In the genomic region with DNA sequence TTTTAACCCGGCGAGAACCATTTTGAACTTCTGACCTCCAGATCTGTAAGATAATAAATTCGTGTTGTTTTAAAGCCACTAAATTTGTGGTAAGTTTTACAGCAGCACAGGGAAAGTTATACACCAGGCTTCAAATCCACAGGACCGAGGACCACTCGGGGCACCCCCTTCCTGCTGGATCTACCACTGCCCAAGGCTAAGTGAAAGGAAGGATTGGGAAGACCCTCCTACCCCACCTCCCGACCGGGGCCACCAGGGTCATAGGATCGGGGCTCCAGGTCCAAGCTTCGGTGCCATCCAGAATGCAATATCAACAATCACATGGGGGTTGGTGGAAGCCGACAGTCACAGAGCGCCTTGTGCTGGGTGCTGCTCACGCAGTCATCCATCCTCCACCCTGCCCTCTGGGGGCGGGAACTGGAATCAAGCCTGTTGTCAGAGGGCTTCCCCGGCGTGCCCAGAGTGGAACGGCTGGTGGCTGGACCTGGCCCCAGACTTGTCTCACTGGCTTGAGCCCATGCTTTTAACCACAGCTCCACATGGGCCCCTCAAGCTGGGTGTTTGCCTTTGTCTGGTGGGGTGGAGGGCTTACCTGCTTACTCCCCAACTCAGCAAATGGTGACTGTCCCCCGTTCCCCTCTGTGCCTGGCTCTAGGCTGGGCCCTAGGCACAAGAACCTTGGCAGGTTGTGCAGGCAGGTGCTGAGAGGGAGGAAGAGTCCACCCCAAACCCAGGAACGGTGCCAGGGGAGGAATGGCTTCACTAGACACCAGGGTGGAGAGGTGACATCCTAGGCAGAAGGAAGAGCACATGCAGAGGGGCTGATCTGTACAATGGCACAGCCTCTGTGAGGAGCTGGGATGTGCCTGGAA, we compare ENCODE assay signal across 13 cellular contexts.
DNase-seq lines count a peak whose midpoint lies in the region; ATAC-seq and TF ChIP-seq lines count a peak whose summit lies in the region.
"Had no signal": no experiment of that assay in that cellular context is flagged by ENCODE, and none has a peak within 500 bp of the region (broad histone marks: within the 10 kb centered on the region; RNA-seq: fewer than 3 reads in every experiment).

No MANE protein-coding gene starts in this region.

- no peak for ATAC-seq in Right ventricle myocardium superior (ENCODE audit: poor library complexity)
- no peak for ATAC-seq in GM19328 (IDR thresholded peaks at IDR 0.05; ENCODE audit: unreplicated experiment)
- ATAC-seq: activated T-cell treated with anti-CD3 and anti-CD28 coated beads, Interleukin-2, amount 50 U/mL, for 4 hours had no signal

- intact Hi-C loops in cardiac septum (cut with DNase I) = no loop called here
- intact Hi-C loops in Right ventricle myocardium superior (cut with DNase I) = no loop called here

- DNase-seq in cardiac septum (ENCODE audit: low spot score) (peak; percentile 29), Right ventricle myocardium superior (no peak), SHP77 treated with DMSO at 0.1 percent for 48 hours (lab: John Stamatoyannopoulos, UW) (peak; percentile 46), kidney epithelial cell (ENCODE audit: low read depth) (no peak), superior temporal gyrus (ENCODE audit: extremely low spot score) (no peak), nucleus accumbens (lab: John Stamatoyannopoulos, UW) (no peak), GM10248 (ENCODE audit: extremely low spot score) (no peak)
- DNase-seq: activated T-cell treated with anti-CD3 and anti-CD28 coated beads, Interleukin-2, amount 50 U/mL, for 4 hours; cortex of kidney; naive B cell; NCI-H2107 had no signal

- H3K27me3 ChIP-seq in kidney epithelial cell (ENCODE audit: control insufficient read depth, insufficient read depth, low read length) = no peaks in the 10 kb centered on the region

- POLR2A ChIA-PET in GM10248 (lab: Yijun Ruan, JAX) = no interaction called here

- H3K36me3 ChIP-seq in kidney epithelial cell (ENCODE audit: control insufficient read depth, insufficient read depth, low read length) = no peaks in the 10 kb centered on the region
- H3K36me3 ChIP-seq: heart left ventricle had no signal

- no peak overlapping the region for H3K4me3 ChIP-seq in kidney epithelial cell (ENCODE audit: low read depth, low read length)
- H3K4me3 ChIP-seq: heart left ventricle had no signal

- TF ChIP-seq CTCF in kidney epithelial cell (IDR thresholded peaks at IDR 0.05; ENCODE audit: insufficient read depth, low read length, poor library complexity, severe bottlenecking) (peak; percentile 12), GM10248 (IDR thresholded peaks at IDR 0.05; ENCODE audit: control extremely low read depth, extremely low read depth, low read depth, missing control alignments) (no peak)

- CTCF ChIA-PET in GM10248 (lab: Yijun Ruan, JAX) = interaction anchor here (1.1 kb wide), 1 partner anchor 23 kb away, joined by 3 read pairs; no protein-coding TSS in a partner anchor

Comparison
In these comparisons a context has a peak if more than half of its experiments do, and no peak if none do; other contexts are left out.
1. DNase-seq: peak in cardiac septum (single experiment) and SHP77 treated with DMSO at 0.1 percent for 48 hours (single experiment); none in Right ventricle myocardium superior (single experiment), kidney epithelial cell (single experiment), superior temporal gyrus (single experiment), nucleus accumbens (0 of 56) and GM10248 (single experiment).